ENCODE assay signal across 8 cellular contexts in the genomic region with DNA sequence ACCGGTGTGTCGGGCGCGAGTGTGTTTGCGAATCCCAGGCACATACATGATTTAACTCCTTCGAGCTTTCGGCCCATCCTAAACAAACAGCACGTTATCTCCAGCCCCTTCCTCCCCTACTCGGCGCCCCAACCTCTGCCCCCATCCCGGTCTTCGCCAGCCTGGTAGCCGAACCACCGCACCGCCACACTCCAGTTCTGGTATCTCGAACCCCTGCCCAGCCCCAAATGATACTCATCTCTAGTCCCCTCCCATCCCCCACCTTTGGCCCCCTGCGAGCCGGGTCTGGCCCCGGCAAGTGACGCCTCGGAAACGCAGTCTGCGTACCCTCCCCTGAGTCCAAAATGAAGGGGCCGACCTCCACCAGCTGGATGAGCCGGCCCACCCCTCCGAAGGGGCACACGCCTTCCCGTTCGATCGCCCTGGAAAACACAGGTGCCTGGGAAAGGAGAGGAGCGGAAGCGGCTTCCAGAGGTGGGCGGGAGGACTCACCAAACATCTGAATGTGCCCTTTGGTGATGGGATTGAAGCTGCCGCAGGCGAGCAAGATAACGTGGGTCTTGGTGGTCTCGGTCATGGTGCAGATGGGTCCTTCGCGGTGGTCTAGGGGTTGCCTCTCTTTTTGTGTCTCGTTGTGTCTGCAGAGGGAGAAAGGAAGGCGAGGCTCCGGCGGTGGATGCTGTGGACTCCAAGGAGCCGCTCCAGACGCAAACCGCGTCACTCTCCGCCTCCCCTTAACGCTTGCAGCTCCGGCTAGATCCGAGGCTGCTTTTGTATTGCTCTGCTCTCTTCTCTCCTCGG.
A peak's percentile ranks its signal among the peaks of the same experiment; 100 is the strongest.
DNase-seq lines count a peak whose midpoint lies in the region; ATAC-seq lines count a peak whose summit lies in the region.

NMNAT2 (minus strand) TSS at position 690 of the 801 bp plus-strand sequence; CDS start at position 577, 113 bp downstream.

- no peak within 1 kb of the TSS for H3K27ac Mint-ChIP-seq in stimulated activated naive CD8-positive, alpha-beta T cell treated with anti-CD3 and anti-CD28 coated beads, Interleukin-15, amount 100 ng/mL, for 72 hours

- H3K9me3 Mint-ChIP-seq in stimulated activated naive CD8-positive, alpha-beta T cell treated with anti-CD3 and anti-CD28 coated beads, Interleukin-15, amount 100 ng/mL, for 72 hours = no peaks in the 10 kb centered on the region

- DNase-seq in DMS114 treated with DMSO at 0.1 percent for 48 hours (lab: John Stamatoyannopoulos, UW; ENCODE audit: unreplicated experiment) (peak; percentile 45), NCI-H187 treated with DMSO at 0.1 percent for 48 hours (lab: John Stamatoyannopoulos, UW) (peak; percentile 50), T47D (ENCODE audit: low read depth in 1 of 2, low spot score in 1 of 2) (peak; percentile 49 to 55), iris pigment epithelial cell (ENCODE audit: low read depth) (peak; percentile 28)
- no peak for DNase-seq in stimulated activated naive CD8-positive, alpha-beta T cell treated with anti-CD3 and anti-CD28 coated beads, Interleukin-15, amount 100 ng/mL, for 72 hours
- no peak for DNase-seq in stimulated activated naive CD4-positive, alpha-beta T cell (lab: John Stamatoyannopoulos, UW)

- peak; percentile 20 for ATAC-seq in stimulated activated naive CD8-positive, alpha-beta T cell treated with anti-CD3 and anti-CD28 coated beads, Interleukin-15, amount 100 ng/mL, for 72 hours
- no peak for ATAC-seq in activated CD4-positive, CD25-positive, alpha-beta regulatory T cell treated with anti-CD3 and anti-CD28 coated beads, Interleukin-2, amount 50 U/mL, for 24 hours
- no peak for ATAC-seq in GM21528 (IDR thresholded peaks at IDR 0.05; ENCODE audit: low FRiP score, unreplicated experiment)

- H3K4me3 Mint-ChIP-seq in stimulated activated naive CD8-positive, alpha-beta T cell treated with anti-CD3 and anti-CD28 coated beads, Interleukin-15, amount 100 ng/mL, for 72 hours = peak within 1 kb of the TSS; percentile 56 to 80

- in situ Hi-C loops in T47D (cut with HindIII; ENCODE audit: low pct_unique_long_range_greater_than_20kb, low sequenced_read_pairs) = no loop called here

- peaks cover 25% of the 10 kb centered on the region for H3K4me1 Mint-ChIP-seq in stimulated activated naive CD8-positive, alpha-beta T cell treated with anti-CD3 and anti-CD28 coated beads, Interleukin-15, amount 100 ng/mL, for 72 hours

- peaks cover 65% of the 10 kb centered on the region for H3K27me3 Mint-ChIP-seq in stimulated activated naive CD8-positive, alpha-beta T cell treated with anti-CD3 and anti-CD28 coated beads, Interleukin-15, amount 100 ng/mL, for 72 hours

Comparison
In these comparisons a context has a peak if more than half of its experiments do, and no peak if none do; other contexts are left out.
1. DNase-seq: peak in DMS114 treated with DMSO at 0.1 percent for 48 hours (single experiment), NCI-H187 treated with DMSO at 0.1 percent for 48 hours (single experiment), T47D (2 of 2) and iris pigment epithelial cell (single experiment); none in stimulated activated naive CD8-positive, alpha-beta T cell treated with anti-CD3 and anti-CD28 coated beads, Interleukin-15, amount 100 ng/mL, for 72 hours (0 of 2) and stimulated activated naive CD4-positive, alpha-beta T cell (0 of 6).